Comparison of ENCODE assay signal across 8 cellular contexts in the genomic region with DNA sequence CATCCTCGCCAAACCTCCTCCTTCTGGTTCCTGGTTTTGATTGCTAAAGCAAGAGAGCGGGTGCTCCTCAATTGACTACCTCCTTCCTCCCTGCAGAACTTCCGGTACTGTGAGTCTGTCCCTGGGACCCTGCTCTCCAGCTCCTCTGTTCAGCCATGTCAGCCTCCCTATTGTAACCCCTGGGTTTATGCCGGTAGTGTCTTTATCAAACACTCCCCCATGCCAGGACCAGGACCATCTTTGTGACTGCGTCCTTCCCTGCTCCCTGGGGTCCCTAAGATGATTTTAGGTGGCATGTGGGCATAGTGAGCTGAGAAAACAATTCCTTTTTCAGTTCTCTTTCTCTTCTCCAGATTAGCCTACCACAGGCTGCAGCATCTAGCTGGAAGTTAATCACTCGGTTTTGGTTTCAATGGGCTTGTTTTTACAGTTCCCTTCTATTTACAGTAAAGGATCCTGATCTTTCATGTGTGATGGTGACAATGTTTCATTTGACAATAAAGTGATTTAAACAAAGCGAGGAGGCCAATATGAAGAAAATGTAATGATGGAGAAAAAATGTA. TPM values are rescaled to one million over a fixed set of nuclear protein-coding genes. Genes with fewer than 3 reads are reported as not detected.
A peak's percentile ranks its signal among the peaks of the same experiment; 100 is the strongest.
DNase-seq lines count a peak whose midpoint lies in the region; ATAC-seq and TF ChIP-seq lines count a peak whose summit lies in the region.

No MANE protein-coding gene starts in this region.

- intact Hi-C loops in activated B cell treated with CpG ODN at 0.5 μM for 24 hours (cut with micrococcal nuclease): loop anchor here (2.0 kb wide), 1 partner anchor 52 kb away; no protein-coding TSS in a partner anchor

- H3K4me1 Mint-ChIP-seq in activated B cell treated with CpG ODN at 0.5 μM for 24 hours: peaks cover 52% of the 10 kb centered on the region
- H3K4me1 Mint-ChIP-seq in stimulated activated effector memory CD8-positive, alpha-beta T cell treated with anti-CD3 and anti-CD28 coated beads, Interleukin-12 subunit alpha, Interleukin-12 subunit beta, amount 100 ng/mL, for 72 hours: peaks cover 31% of the 10 kb centered on the region

- no peaks in the 10 kb centered on the region for H3K27me3 Mint-ChIP-seq in activated B cell treated with CpG ODN at 0.5 μM for 24 hours

- CTCF ChIA-PET in activated B cell treated with CpG ODN at 0.5 μM for 24 hours (lab: Charles Lee): interaction anchor here (1.0 to 11.2 kb wide), 6 partner anchors 17 to 139 kb away, joined by 3 to 98 read pairs (median 5); no protein-coding TSS in a partner anchor

- peak; percentile 31 for ATAC-seq in HG02981 (IDR thresholded peaks at IDR 0.05; ENCODE audit: unreplicated experiment)
- ATAC-seq in activated B cell treated with CpG ODN at 0.5 μM for 24 hours (ENCODE audit: low read depth): peak; percentile 43
- peak; percentile 25 for ATAC-seq in stimulated activated effector memory CD8-positive, alpha-beta T cell treated with anti-CD3 and anti-CD28 coated beads, Interleukin-12 subunit alpha, Interleukin-12 subunit beta, amount 100 ng/mL, for 72 hours
- no peak for ATAC-seq in HG02571 (IDR thresholded peaks at IDR 0.05; ENCODE audit: unreplicated experiment)
- no peak for ATAC-seq in HG03039 (IDR thresholded peaks at IDR 0.05; ENCODE audit: unreplicated experiment)

- no peaks in the 10 kb centered on the region for H3K9me3 Mint-ChIP-seq in activated B cell treated with CpG ODN at 0.5 μM for 24 hours
- H3K9me3 Mint-ChIP-seq in stimulated activated effector memory CD8-positive, alpha-beta T cell treated with anti-CD3 and anti-CD28 coated beads, Interleukin-12 subunit alpha, Interleukin-12 subunit beta, amount 100 ng/mL, for 72 hours: peaks cover 3% of the 10 kb centered on the region

- no peak overlapping the region for H3K4me3 Mint-ChIP-seq in activated B cell treated with CpG ODN at 0.5 μM for 24 hours
- no peak overlapping the region for H3K4me3 Mint-ChIP-seq in stimulated activated effector memory CD8-positive, alpha-beta T cell treated with anti-CD3 and anti-CD28 coated beads, Interleukin-12 subunit alpha, Interleukin-12 subunit beta, amount 100 ng/mL, for 72 hours

- H3K36me3 Mint-ChIP-seq in activated B cell treated with CpG ODN at 0.5 μM for 24 hours (ENCODE audit: low read depth): no peaks in the 10 kb centered on the region
- H3K36me3 Mint-ChIP-seq in stimulated activated effector memory CD8-positive, alpha-beta T cell treated with anti-CD3 and anti-CD28 coated beads, Interleukin-12 subunit alpha, Interleukin-12 subunit beta, amount 100 ng/mL, for 72 hours: no peaks in the 10 kb centered on the region

- POLR2A ChIA-PET in activated B cell treated with CpG ODN at 0.5 μM for 24 hours (lab: Charles Lee): interaction anchor here (0.8 to 28.2 kb wide), 12 partner anchors 10 to 171 kb away, joined by 3 to 1103 read pairs (median 7); a partner anchor contains a TSS

- no peak overlapping the region for H3K27ac Mint-ChIP-seq in activated B cell treated with CpG ODN at 0.5 μM for 24 hours
- no peak overlapping the region for H3K27ac Mint-ChIP-seq in stimulated activated effector memory CD8-positive, alpha-beta T cell treated with anti-CD3 and anti-CD28 coated beads, Interleukin-12 subunit alpha, Interleukin-12 subunit beta, amount 100 ng/mL, for 72 hours

- DNase-seq in activated effector memory CD4-positive, alpha-beta T cell treated with anti-CD3 and anti-CD28 coated beads, Interleukin-2, amount 50 U/mL, for 16 hours: peak; percentile 56
- no peak for DNase-seq in activated effector memory CD4-positive, alpha-beta T cell treated with Interleukin-2 at 50 U/mL for 16 hours
- DNase-seq in activated B cell treated with CpG ODN at 0.5 μM for 24 hours (no peak), epidermal melanocyte (ENCODE audit: insufficient read length, low spot score) (no peak)
- DNase-seq in stimulated activated effector memory CD8-positive, alpha-beta T cell treated with anti-CD3 and anti-CD28 coated beads, Interleukin-12 subunit alpha, Interleukin-12 subunit beta, amount 100 ng/mL, for 72 hours (ENCODE audit: low spot score in 2 of 2): no peak

- TF ChIP-seq CTCF in activated B cell treated with CpG ODN at 0.5 μM for 24 hours (IDR thresholded peaks at IDR 0.05): no peak

RNA-seq across cellular contexts. Expression of a gene that starts 27.7 kb away (rescaled TPM):
- 144 and 167 TPM in 2 replicates for total RNA-seq in activated B cell treated with CpG ODN at 0.5 μM for 24 hours

Comparison
In these comparisons a context has a peak if more than half of its experiments do, and no peak if none do; other contexts are left out.
1. ATAC-seq: peak in HG02981 (single experiment), activated B cell treated with CpG ODN at 0.5 μM for 24 hours (single experiment) and stimulated activated effector memory CD8-positive, alpha-beta T cell treated with anti-CD3 and anti-CD28 coated beads, Interleukin-12 subunit alpha, Interleukin-12 subunit beta, amount 100 ng/mL, for 72 hours (single experiment); none in HG02571 (single experiment) and HG03039 (single experiment).